ENCODE assay signal across 8 cellular contexts in genomic region chr2:64227603-64228125, GRCh38.
DNase-seq lines count a peak whose midpoint lies in the region; ATAC-seq and TF ChIP-seq lines count a peak whose summit lies in the region.

No MANE protein-coding gene starts in this region.

- H3K36me3 ChIP-seq in right atrium auricular region: no peaks in the 10 kb centered on the region
- H3K36me3 ChIP-seq in breast epithelium: no peaks in the 10 kb centered on the region
- no peaks in the 10 kb centered on the region for H3K36me3 ChIP-seq in mucosa of rectum (ENCODE audit: control insufficient read depth in 2 of 2, insufficient read depth in 2 of 2, low read length in 2 of 2)

- ATAC-seq in left ventricle myocardium superior: no peak
- no peak for ATAC-seq in HG03108 (IDR thresholded peaks at IDR 0.05; ENCODE audit: unreplicated experiment)

- peak overlapping the region; percentile 40 to 50 for H3K4me3 ChIP-seq in right atrium auricular region
- peak overlapping the region; percentile 41 to 68 (median 54) for H3K4me3 ChIP-seq in breast epithelium
- peak overlapping the region; percentile 61 to 78 for H3K4me3 ChIP-seq in mucosa of rectum (ENCODE audit: low read length in 2 of 2)

- H3K27me3 ChIP-seq in right atrium auricular region: no peaks in the 10 kb centered on the region
- no peaks in the 10 kb centered on the region for H3K27me3 ChIP-seq in breast epithelium
- H3K27me3 ChIP-seq in mucosa of rectum (ENCODE audit: control insufficient read depth in 2 of 2, insufficient read depth in 2 of 2, low read length in 2 of 2): no peaks in the 10 kb centered on the region

- no peak for TF ChIP-seq POLR2A in breast epithelium (IDR thresholded peaks at IDR 0.05)

- H3K27ac ChIP-seq in right atrium auricular region: peak overlapping the region; percentile 70
- H3K27ac ChIP-seq in breast epithelium: peak overlapping the region; percentile 80 to 87
- H3K27ac ChIP-seq in mucosa of rectum (ENCODE audit: low read depth in 2 of 2, low read length in 2 of 2): peak overlapping the region; percentile 57 to 66

- peak overlapping the region; percentile 41 to 71 for H3K9ac ChIP-seq in mucosa of rectum (ENCODE audit: low read depth in 1 of 2, low read length in 2 of 2)

- peaks cover 0 to 10% of the 10 kb centered on the region in 2 donors for H3K4me1 ChIP-seq in right atrium auricular region
- peaks cover 0 to 9% of the 10 kb centered on the region in 2 donors for H3K4me1 ChIP-seq in breast epithelium
- H3K4me1 ChIP-seq in mucosa of rectum (ENCODE audit: control insufficient read depth in 2 of 2, insufficient read depth in 2 of 2, low read length in 2 of 2): peaks cover 3 to 6% of the 10 kb centered on the region in 2 donors

- DNase-seq in right atrium auricular region (ENCODE audit: low spot score): no peak
- no peak for DNase-seq in left ventricle myocardium superior
- no peak for DNase-seq in breast epithelium (ENCODE audit: low spot score in 2 of 2)
- no peak for DNase-seq in Ammon's horn (ENCODE audit: low spot score)
- no peak for DNase-seq in SKM-1 (lab: John Stamatoyannopoulos, UW; ENCODE audit: unreplicated experiment)
- DNase-seq in NCI-H69 (lab: John Stamatoyannopoulos, UW): no peak

- H3K9me3 ChIP-seq in right atrium auricular region: no peaks in the 10 kb centered on the region
- H3K9me3 ChIP-seq in breast epithelium: no peaks in the 10 kb centered on the region
- no peaks in the 10 kb centered on the region for H3K9me3 ChIP-seq in mucosa of rectum (ENCODE audit: control insufficient read depth in 2 of 2, low read length in 2 of 2)

- TF ChIP-seq CTCF in right atrium auricular region (IDR thresholded peaks at IDR 0.05) (no peak), breast epithelium (IDR thresholded peaks at IDR 0.05) (no peak)

- intact Hi-C loops in left ventricle myocardium superior (cut with micrococcal nuclease): no loop called here
- intact Hi-C loops in breast epithelium (cut with DNase I; ENCODE audit: low total_unique reads): no loop called here
